1 cellular context compared by ENCODE assay signal in the genomic region with DNA sequence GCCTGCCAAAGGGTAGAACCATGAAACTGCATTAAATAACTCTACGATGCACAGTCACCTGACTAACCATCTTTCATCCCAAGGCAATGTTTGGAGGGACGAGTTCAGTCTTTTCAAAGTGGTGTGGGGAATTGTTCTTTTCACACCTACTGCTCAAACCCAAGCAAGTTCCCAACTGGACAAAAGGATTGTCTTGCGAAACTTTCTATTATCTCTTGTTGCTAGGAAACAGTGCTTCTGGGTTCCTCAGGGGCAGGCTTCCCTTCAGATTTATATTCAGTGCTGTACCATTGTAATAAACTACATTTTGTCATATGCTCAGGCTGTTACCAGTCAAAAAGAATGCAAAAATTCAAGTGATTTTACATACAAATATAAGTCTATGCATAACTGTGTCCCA.
TF ChIP-seq lines count a peak whose summit lies in the region.

No MANE protein-coding gene starts in this region.

TF ChIP-seq in GM12878, 131 proteins besides CTCF, POLR2A, EP300 and RAD21:
- TF ChIP-seq, protein P1, sequence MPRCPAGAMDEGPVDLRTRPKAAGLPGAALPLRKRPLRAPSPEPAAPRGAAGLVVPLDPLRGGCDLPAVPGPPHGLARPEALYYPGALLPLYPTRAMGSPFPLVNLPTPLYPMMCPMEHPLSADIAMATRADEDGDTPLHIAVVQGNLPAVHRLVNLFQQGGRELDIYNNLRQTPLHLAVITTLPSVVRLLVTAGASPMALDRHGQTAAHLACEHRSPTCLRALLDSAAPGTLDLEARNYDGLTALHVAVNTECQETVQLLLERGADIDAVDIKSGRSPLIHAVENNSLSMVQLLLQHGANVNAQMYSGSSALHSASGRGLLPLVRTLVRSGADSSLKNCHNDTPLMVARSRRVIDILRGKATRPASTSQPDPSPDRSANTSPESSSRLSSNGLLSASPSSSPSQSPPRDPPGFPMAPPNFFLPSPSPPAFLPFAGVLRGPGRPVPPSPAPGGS (IDR thresholded peaks at IDR 0.05; ENCODE audit: borderline replicate concordance, insufficient read depth, low read depth, low read length, poor library complexity, severe bottlenecking), result no peak
- TF ChIP-seq BRCA1 (IDR thresholded peaks at IDR 0.05; ENCODE audit: low read depth, low read length), result no peak
- TF ChIP-seq KAT2A (conservative IDR thresholded peaks at IDR 0.05; ENCODE audit: control insufficient read depth, low read depth, low read length), result no peak
- no peak for TF ChIP-seq RB1 (IDR thresholded peaks at IDR 0.05; ENCODE audit: borderline replicate concordance)
- TF ChIP-seq, protein P2, sequence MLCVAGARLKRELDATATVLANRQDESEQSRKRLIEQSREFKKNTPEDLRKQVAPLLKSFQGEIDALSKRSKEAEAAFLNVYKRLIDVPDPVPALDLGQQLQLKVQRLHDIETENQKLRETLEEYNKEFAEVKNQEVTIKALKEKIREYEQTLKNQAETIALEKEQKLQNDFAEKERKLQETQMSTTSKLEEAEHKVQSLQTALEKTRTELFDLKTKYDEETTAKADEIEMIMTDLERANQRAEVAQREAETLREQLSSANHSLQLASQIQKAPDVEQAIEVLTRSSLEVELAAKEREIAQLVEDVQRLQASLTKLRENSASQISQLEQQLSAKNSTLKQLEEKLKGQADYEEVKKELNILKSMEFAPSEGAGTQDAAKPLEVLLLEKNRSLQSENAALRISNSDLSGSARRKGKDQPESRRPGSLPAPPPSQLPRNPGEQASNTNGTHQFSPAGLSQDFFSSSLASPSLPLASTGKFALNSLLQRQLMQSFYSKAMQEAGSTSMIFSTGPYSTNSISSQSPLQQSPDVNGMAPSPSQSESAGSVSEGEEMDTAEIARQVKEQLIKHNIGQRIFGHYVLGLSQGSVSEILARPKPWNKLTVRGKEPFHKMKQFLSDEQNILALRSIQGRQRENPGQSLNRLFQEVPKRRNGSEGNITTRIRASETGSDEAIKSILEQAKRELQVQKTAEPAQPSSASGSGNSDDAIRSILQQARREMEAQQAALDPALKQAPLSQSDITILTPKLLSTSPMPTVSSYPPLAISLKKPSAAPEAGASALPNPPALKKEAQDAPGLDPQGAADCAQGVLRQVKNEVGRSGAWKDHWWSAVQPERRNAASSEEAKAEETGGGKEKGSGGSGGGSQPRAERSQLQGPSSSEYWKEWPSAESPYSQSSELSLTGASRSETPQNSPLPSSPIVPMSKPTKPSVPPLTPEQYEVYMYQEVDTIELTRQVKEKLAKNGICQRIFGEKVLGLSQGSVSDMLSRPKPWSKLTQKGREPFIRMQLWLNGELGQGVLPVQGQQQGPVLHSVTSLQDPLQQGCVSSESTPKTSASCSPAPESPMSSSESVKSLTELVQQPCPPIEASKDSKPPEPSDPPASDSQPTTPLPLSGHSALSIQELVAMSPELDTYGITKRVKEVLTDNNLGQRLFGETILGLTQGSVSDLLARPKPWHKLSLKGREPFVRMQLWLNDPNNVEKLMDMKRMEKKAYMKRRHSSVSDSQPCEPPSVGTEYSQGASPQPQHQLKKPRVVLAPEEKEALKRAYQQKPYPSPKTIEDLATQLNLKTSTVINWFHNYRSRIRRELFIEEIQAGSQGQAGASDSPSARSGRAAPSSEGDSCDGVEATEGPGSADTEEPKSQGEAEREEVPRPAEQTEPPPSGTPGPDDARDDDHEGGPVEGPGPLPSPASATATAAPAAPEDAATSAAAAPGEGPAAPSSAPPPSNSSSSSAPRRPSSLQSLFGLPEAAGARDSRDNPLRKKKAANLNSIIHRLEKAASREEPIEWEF (IDR thresholded peaks at IDR 0.05; ENCODE audit: insufficient replicate concordance, low read depth, low read length), result no peak
- no peak for TF ChIP-seq TARDBP (IDR thresholded peaks at IDR 0.05; ENCODE audit: borderline replicate concordance)
- no peak for TF ChIP-seq KDM1A (IDR thresholded peaks at IDR 0.05; ENCODE audit: borderline replicate concordance)
- TF ChIP-seq GABPA (IDR thresholded peaks at IDR 0.05; ENCODE audit: low read depth), result no peak
- no peak for TF ChIP-seq MXI1 (IDR thresholded peaks at IDR 0.05; ENCODE audit: low read depth, low read length)
- TF ChIP-seq SMAD1 (IDR thresholded peaks at IDR 0.05; ENCODE audit: low read depth, partially characterized antibody), result no peak
- TF ChIP-seq EED (IDR thresholded peaks at IDR 0.05; ENCODE audit: low read depth), result no peak
- no peak for TF ChIP-seq SREBF2 (IDR thresholded peaks at IDR 0.05; ENCODE audit: low read length)
- TF ChIP-seq SIN3A (IDR thresholded peaks at IDR 0.05; ENCODE audit: low read depth, low read length), result no peak
